ENCODE assay signal across 8 cellular contexts in the genomic region with DNA sequence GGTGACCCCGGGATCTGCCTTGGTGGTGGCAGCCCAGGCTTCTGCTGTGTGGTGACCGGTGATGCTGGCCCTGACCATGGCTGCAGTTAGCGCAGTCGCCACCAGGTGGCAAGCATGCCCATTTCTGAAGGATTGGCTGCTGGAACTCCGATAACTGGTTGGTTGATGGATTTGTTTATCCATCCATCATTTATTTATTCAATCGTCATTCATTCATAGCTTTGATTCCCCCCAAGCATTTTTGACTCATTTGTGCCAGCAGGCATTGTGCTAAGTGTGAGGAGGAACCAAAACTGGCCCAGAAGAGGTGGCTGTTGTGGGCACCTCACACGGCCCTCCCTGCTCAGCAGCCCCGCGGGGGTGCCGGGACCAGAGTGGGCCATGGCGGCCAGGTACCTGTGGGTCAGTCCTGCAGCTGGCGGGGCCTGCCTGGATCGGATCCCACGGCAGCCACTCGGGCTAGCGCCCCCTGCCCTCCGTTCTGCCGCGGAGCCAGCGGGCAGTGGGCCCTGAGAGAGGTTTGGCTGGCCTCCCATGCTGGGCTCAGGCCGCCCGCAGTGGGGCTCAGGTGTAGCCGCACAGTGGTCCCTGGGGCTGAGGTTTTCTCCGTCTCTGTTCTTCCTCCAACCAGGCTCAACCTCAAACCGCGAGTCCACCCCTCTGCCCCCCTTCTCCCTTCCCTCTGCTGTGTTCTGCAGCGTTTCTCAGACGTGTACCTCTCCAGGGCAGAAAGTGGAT. TPM values are rescaled to one million over a fixed set of nuclear protein-coding genes. Genes with fewer than 3 reads are reported as not detected.
DNase-seq lines count a peak whose midpoint lies in the region; ATAC-seq and TF ChIP-seq lines count a peak whose summit lies in the region.

No MANE protein-coding gene starts in this region.

- H3K9me2 ChIP-seq in GM23338 (ENCODE audit: insufficient read depth): peaks cover 3% of the 10 kb centered on the region; the same call in 1 of the 2 replicates

- H3K9me3 Mint-ChIP-seq in GM23338 (no peaks in the 10 kb centered on the region; the same call in 2 of the 3 replicates), mesothelial cell of epicardium (no peaks in the 10 kb centered on the region)
- no peaks in the 10 kb centered on the region for H3K9me3 Mint-ChIP-seq in effector memory CD8-positive, alpha-beta T cell

- peak overlapping the region; percentile 75 for H2AFZ ChIP-seq in GM23338

- no peaks in the 10 kb centered on the region for H3K36me3 Mint-ChIP-seq in GM23338 (ENCODE audit: low read depth)
- peaks cover 4% of the 10 kb centered on the region for H3K36me3 Mint-ChIP-seq in effector memory CD8-positive, alpha-beta T cell (ENCODE audit: insufficient read depth)
- no peaks in the 10 kb centered on the region for H3K36me3 Mint-ChIP-seq in mesothelial cell of epicardium

- H3K36me3 ChIP-seq in GM23338 (ENCODE audit: insufficient read depth): no peaks in the 10 kb centered on the region

- ATAC-seq in GM23338 (peak; percentile 77), GM18519 (IDR thresholded peaks at IDR 0.05; ENCODE audit: low FRiP score, unreplicated experiment) (no peak)
- peak; percentile 84 for ATAC-seq in effector memory CD8-positive, alpha-beta T cell (replicated peaks)

- H3K4me1 ChIP-seq in GM23338 (ENCODE audit: insufficient read depth): peaks cover 18% of the 10 kb centered on the region

- peak overlapping the region; percentile 68 for H3K4me2 ChIP-seq in GM23338

- H3K27me3 ChIP-seq in GM23338 (ENCODE audit: insufficient read depth): no peaks in the 10 kb centered on the region

- peak overlapping the region; percentile 59 for H3K4me3 ChIP-seq in AG10803 (ENCODE audit: low read length)
- H3K4me3 ChIP-seq in GM23338: peak overlapping the region; percentile 31; the same call in 1 of the 2 replicates

- peaks cover 24% of the 10 kb centered on the region for H3K4me1 Mint-ChIP-seq in GM23338
- peaks cover 4 to 13% of the 10 kb centered on the region in 2 donors for H3K4me1 Mint-ChIP-seq in effector memory CD8-positive, alpha-beta T cell (ENCODE audit: low read depth in 2 of 2)
- peaks cover 35% of the 10 kb centered on the region for H3K4me1 Mint-ChIP-seq in mesothelial cell of epicardium

- H3K27ac Mint-ChIP-seq in GM23338 (no peak overlapping the region), mesothelial cell of epicardium (peak overlapping the region; percentile 93)
- H3K27ac Mint-ChIP-seq in effector memory CD8-positive, alpha-beta T cell: no peak overlapping the region

- H3K27me3 Mint-ChIP-seq in GM23338 (ENCODE audit: insufficient read depth, low read depth, poor library complexity) (peaks cover 13% of the 10 kb centered on the region), mesothelial cell of epicardium (ENCODE audit: low read depth) (no peaks in the 10 kb centered on the region)
- H3K27me3 Mint-ChIP-seq in effector memory CD8-positive, alpha-beta T cell: peaks cover 22 to 47% of the 10 kb centered on the region in 2 donors

- no peak overlapping the region for H3K27ac ChIP-seq in GM23338 (ENCODE audit: low read depth)

- no peaks in the 10 kb centered on the region for H4K20me1 ChIP-seq in GM23338 (replicated peaks; ENCODE audit: insufficient read depth)

- H3K79me2 ChIP-seq in GM23338 (replicated peaks; ENCODE audit: insufficient read depth): no peaks in the 10 kb centered on the region

- TF ChIP-seq CTCF in AG10803 (conservative IDR thresholded peaks at IDR 0.05; ENCODE audit: low read length): peak; percentile 97
- peak; percentile 85 to 96 for TF ChIP-seq CTCF in GM23338 (conservative IDR thresholded peaks at IDR 0.05; ENCODE audit: low read depth in 2 of 2)
- TF ChIP-seq CTCF in mesothelial cell of epicardium (IDR thresholded peaks at IDR 0.05; ENCODE audit: unreplicated experiment): peak; percentile 99

- H3F3A ChIP-seq in GM23338 (replicated peaks; ENCODE audit: low read depth): peaks cover 17% of the 10 kb centered on the region

- peak; percentile 72 for DNase-seq in AG10803 (ENCODE audit: low read depth)
- peak; percentile 82 for DNase-seq in GM23338 (ENCODE audit: low spot score)
- DNase-seq in NCI-H748 (lab: John Stamatoyannopoulos, UW; ENCODE audit: unreplicated experiment): peak; percentile 62
- peak; percentile 95 for DNase-seq in activated CD8-positive, alpha-beta memory T cell treated with anti-CD3 and anti-CD28 coated beads for 24 hours
- DNase-seq in effector memory CD8-positive, alpha-beta T cell: peak; percentile 77 to 83 (median 78)
- peak; percentile 54 to 90 for DNase-seq in mesothelial cell of epicardium (ENCODE audit: low spot score in 2 of 2, unreplicated experiment in 2 of 2)
- DNase-seq in stimulated activated CD8-positive, alpha-beta memory T cell treated with anti-CD3 and anti-CD28 coated beads, Interleukin-15, amount 100 ng/mL, for 24 hours (ENCODE audit: low read depth): peak; percentile 74

- peak overlapping the region; percentile 30; the same call in 2 of the 3 replicates for H3K4me3 Mint-ChIP-seq in GM23338
- peak overlapping the region; percentile 37 to 62 for H3K4me3 Mint-ChIP-seq in effector memory CD8-positive, alpha-beta T cell
- H3K4me3 Mint-ChIP-seq in mesothelial cell of epicardium: peak overlapping the region; percentile 56

TF ChIP-seq in GM23338, 12 proteins besides CTCF, POLR2A, EP300 and RAD21 (continues in another document):
- TF ChIP-seq ZNF114 (CRISPR knock-in tag; IDR thresholded peaks at IDR 0.05) (no peak), CREB1 (CRISPR knock-in tag; IDR thresholded peaks at IDR 0.05; ENCODE audit: low read depth) (no peak), EZH2 (IDR thresholded peaks at IDR 0.05; ENCODE audit: low read depth, unreplicated experiment) (no peak), ZNF331 (CRISPR knock-in tag; IDR thresholded peaks at IDR 0.05; ENCODE audit: low read depth) (no peak), JUNB (IDR thresholded peaks at IDR 0.05; ENCODE audit: unreplicated experiment) (no peak), NANOG (IDR thresholded peaks at IDR 0.05; ENCODE audit: borderline replicate concordance) (no peak)
- TF ChIP-seq, protein P1, sequence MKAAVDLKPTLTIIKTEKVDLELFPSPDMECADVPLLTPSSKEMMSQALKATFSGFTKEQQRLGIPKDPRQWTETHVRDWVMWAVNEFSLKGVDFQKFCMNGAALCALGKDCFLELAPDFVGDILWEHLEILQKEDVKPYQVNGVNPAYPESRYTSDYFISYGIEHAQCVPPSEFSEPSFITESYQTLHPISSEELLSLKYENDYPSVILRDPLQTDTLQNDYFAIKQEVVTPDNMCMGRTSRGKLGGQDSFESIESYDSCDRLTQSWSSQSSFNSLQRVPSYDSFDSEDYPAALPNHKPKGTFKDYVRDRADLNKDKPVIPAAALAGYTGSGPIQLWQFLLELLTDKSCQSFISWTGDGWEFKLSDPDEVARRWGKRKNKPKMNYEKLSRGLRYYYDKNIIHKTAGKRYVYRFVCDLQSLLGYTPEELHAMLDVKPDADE (IDR thresholded peaks at IDR 0.05): no peak

RNA-seq across cellular contexts. Expression of a gene that starts 28.8 kb away (rescaled TPM):
- 23.2 and 28.3 TPM in 2 replicates for total RNA-seq in GM23338 (2014; rRNA removed; shearing (Covaris generic))
- polyA plus RNA-seq in GM23338 (2016; fragmentation: Nextera tagmentation; extraction: Ambion mirVana): 9.6 and 11.0 TPM in 2 replicates
- 133 to 149 TPM (median 143 TPM) in 3 replicates for total RNA-seq in mesothelial cell of epicardium

RNA-seq across cellular contexts. Expression of a gene that starts 32.0 kb away (rescaled TPM):
- 0.14 TPM in 1 of 2 replicates, not detected in the other for total RNA-seq in GM23338 (2014; rRNA removed; shearing (Covaris generic))
- polyA plus RNA-seq in GM23338 (2016; fragmentation: Nextera tagmentation; extraction: Ambion mirVana): 0.19 and 0.27 TPM in 2 replicates
- 5.2 to 7.7 TPM (median 6.6 TPM) in 3 replicates for total RNA-seq in mesothelial cell of epicardium

RNA-seq across cellular contexts. Expression of a gene that starts 58.1 kb away (rescaled TPM):
- 0.10 and 0.58 TPM in 2 replicates for total RNA-seq in GM23338 (2014; rRNA removed; shearing (Covaris generic))
- 0.79 and 0.80 TPM in 2 replicates for polyA plus RNA-seq in GM23338 (2016; fragmentation: Nextera tagmentation; extraction: Ambion mirVana)
- 2.6 to 2.8 TPM (median 2.7 TPM) in 3 replicates for total RNA-seq in mesothelial cell of epicardium
